28 cellular contexts compared by ENCODE assay signal in genomic region chr7:23336799-23337283, GRCh38.
"Had no signal": no experiment of that assay in that cellular context is flagged by ENCODE, and none has a peak within 500 bp of the region (broad histone marks: within the 10 kb centered on the region; RNA-seq: fewer than 3 reads in every experiment).

No MANE protein-coding gene starts in this region.

- H3K36me3 Mint-ChIP-seq: activated naive CD4-positive, alpha-beta T cell treated with anti-CD3 and anti-CD28 coated beads, Interleukin-2, amount 10 ng/mL, durations not matched to agents 7 days and 5 days; activated naive CD4-positive, alpha-beta T cell treated with anti-CD3 and anti-CD28 coated beads, Interleukin-2, amount 50 U/mL, for 72 hours; activated naive CD8-positive, alpha-beta T cell treated with anti-CD3 and anti-CD28 coated beads, Interleukin-2, amount 10 ng/mL, durations not matched to agents 7 days and 5 days had no signal

- H3K27ac ChIP-seq: ascending aorta, breast epithelium, cardiac muscle cell, colonic mucosa, epithelial cell of prostate, esophagus squamous epithelium, gastroesophageal sphincter, heart right ventricle, WERI-Rb-1 had no signal

- DNase-seq: activated B cell treated with CpG ODN at 0.5 μM for 24 hours; activated CD4-positive, alpha-beta memory T cell treated with anti-CD3 and anti-CD28 coated beads, Interleukin-2, amount 10 ng/mL, durations not matched to agents 7 days and 5 days; activated CD4-positive, alpha-beta T cell treated with anti-CD3 and anti-CD28 coated beads for 48 hours; activated CD8-positive, alpha-beta memory T cell treated with anti-CD3 and anti-CD28 coated beads, Interleukin-2, amount 50 U/mL, for 48 hours; activated gamma-delta T cell; activated naive CD4-positive, alpha-beta T cell; activated naive CD4-positive, alpha-beta T cell treated with anti-CD3 and anti-CD28 coated beads, Interleukin-2, amount 10 ng/mL, durations not matched to agents 7 days and 5 days; activated naive CD8-positive, alpha-beta T cell treated with anti-CD3 and anti-CD28 coated beads, Interleukin-2, amount 10 ng/mL, durations not matched to agents 7 days and 5 days; activated T-cell treated with anti-CD3 and anti-CD28 coated beads for 4 hours; activated T-cell treated with anti-CD3 and anti-CD28 coated beads, Interleukin-2, amount 50 U/mL, for 24 hours; activated T-cell treated with anti-CD3 and anti-CD28 coated beads, Interleukin-2, amount 50 U/mL, for 72 hours; central memory CD4-positive, alpha-beta T cell; cerebellar nuclear complex; colonic mucosa; effector CD8-positive, alpha-beta T cell; esophagus squamous epithelium; foreskin melanocyte; heart right ventricle; T-helper 9 cell; WERI-Rb-1 had no signal

- H3K4me1 Mint-ChIP-seq: activated CD4-positive, alpha-beta memory T cell treated with anti-CD3 and anti-CD28 coated beads, Interleukin-2, amount 10 ng/mL, durations not matched to agents 7 days and 5 days; activated naive CD4-positive, alpha-beta T cell treated with anti-CD3 and anti-CD28 coated beads, Interleukin-2, amount 10 ng/mL, durations not matched to agents 7 days and 5 days had no signal

- H3K4me3 Mint-ChIP-seq: activated B cell treated with CpG ODN at 0.5 μM for 24 hours; activated CD4-positive, alpha-beta memory T cell treated with anti-CD3 and anti-CD28 coated beads, Interleukin-2, amount 10 ng/mL, durations not matched to agents 7 days and 5 days; activated naive CD4-positive, alpha-beta T cell treated with anti-CD3 and anti-CD28 coated beads, Interleukin-2, amount 10 ng/mL, durations not matched to agents 7 days and 5 days; activated naive CD8-positive, alpha-beta T cell treated with anti-CD3 and anti-CD28 coated beads, Interleukin-2, amount 10 ng/mL, durations not matched to agents 7 days and 5 days; activated T-cell treated with anti-CD3 and anti-CD28 coated beads, Interleukin-2, amount 50 U/mL, for 24 hours; activated T-cell treated with anti-CD3 and anti-CD28 coated beads, Interleukin-2, amount 50 U/mL, for 72 hours; brain; T-helper 1 cell treated with Interleukin-12 subunit alpha and Interleukin-12 subunit beta and Interleukin-4 antibody, amounts not matched to agents 30 μg/mL and 1 μg/mL, for 36 hours had no signal

- H3K27ac Mint-ChIP-seq: activated B cell treated with CpG ODN at 0.5 μM for 24 hours; activated CD4-positive, alpha-beta memory T cell treated with anti-CD3 and anti-CD28 coated beads, Interleukin-2, amount 10 ng/mL, durations not matched to agents 7 days and 5 days; activated naive CD4-positive, alpha-beta T cell treated with anti-CD3 and anti-CD28 coated beads, Interleukin-2, amount 10 ng/mL, durations not matched to agents 7 days and 5 days; activated naive CD4-positive, alpha-beta T cell treated with anti-CD3 and anti-CD28 coated beads, Interleukin-2, amount 50 U/mL, for 72 hours; activated naive CD8-positive, alpha-beta T cell treated with anti-CD3 and anti-CD28 coated beads, Interleukin-2, amount 10 ng/mL, durations not matched to agents 7 days and 5 days; activated T-cell treated with anti-CD3 and anti-CD28 coated beads, Interleukin-2, amount 50 U/mL, for 24 hours; activated T-cell treated with anti-CD3 and anti-CD28 coated beads, Interleukin-2, amount 50 U/mL, for 72 hours; T-helper 1 cell treated with Interleukin-12 subunit alpha and Interleukin-12 subunit beta and Interleukin-4 antibody, amounts not matched to agents 30 μg/mL and 1 μg/mL, for 36 hours had no signal

- H3K9me3 Mint-ChIP-seq: activated B cell treated with CpG ODN at 0.5 μM for 24 hours; activated CD4-positive, alpha-beta memory T cell treated with anti-CD3 and anti-CD28 coated beads, Interleukin-2, amount 10 ng/mL, durations not matched to agents 7 days and 5 days; activated naive CD4-positive, alpha-beta T cell treated with anti-CD3 and anti-CD28 coated beads, Interleukin-2, amount 10 ng/mL, durations not matched to agents 7 days and 5 days; activated naive CD4-positive, alpha-beta T cell treated with anti-CD3 and anti-CD28 coated beads, Interleukin-2, amount 50 U/mL, for 72 hours; activated naive CD8-positive, alpha-beta T cell treated with anti-CD3 and anti-CD28 coated beads, Interleukin-2, amount 10 ng/mL, durations not matched to agents 7 days and 5 days; activated T-cell treated with anti-CD3 and anti-CD28 coated beads, Interleukin-2, amount 50 U/mL, for 72 hours; T-helper 1 cell treated with Interleukin-12 subunit alpha and Interleukin-12 subunit beta and Interleukin-4 antibody, amounts not matched to agents 30 μg/mL and 1 μg/mL, for 36 hours had no signal

- H3K27me3 Mint-ChIP-seq: activated B cell treated with CpG ODN at 0.5 μM for 24 hours, brain had no signal
